In genomic region chr10:10394933-10395658, GRCh38 we compare ENCODE assay signal across 18 cellular contexts.
"Had no signal": no experiment of that assay in that cellular context is flagged by ENCODE, and none has a peak within 500 bp of the region (broad histone marks: within the 10 kb centered on the region; RNA-seq: fewer than 3 reads in every experiment).

No MANE protein-coding gene starts in this region.

- DNase-seq: activated CD4-positive, alpha-beta T cell treated with anti-CD3 and anti-CD28 coated beads, Interleukin-2, amount 10 ng/mL, durations not matched to agents 7 days and 5 days; activated CD4-positive, CD25-positive, alpha-beta regulatory T cell; activated CD8-positive, alpha-beta memory T cell treated with anti-CD3 and anti-CD28 coated beads for 24 hours; activated naive CD4-positive, alpha-beta T cell treated with anti-CD3 and anti-CD28 coated beads, Interleukin-2, amount 10 ng/mL, durations not matched to agents 7 days and 5 days; effector memory CD4-positive, alpha-beta T cell; foreskin melanocyte; head of caudate nucleus; islet precursor cell; left lung; nucleus accumbens; sigmoid colon; stimulated activated CD4-positive, alpha-beta T cell treated with anti-CD3 and anti-CD28 coated beads, Interleukin-15, amount 100 ng/mL, for 24 hours; stimulated activated CD4-positive, alpha-beta T cell treated with anti-CD3 and anti-CD28 coated beads, Interleukin-4, amount 100 ng/mL, for 4 hours had no signal

- ATAC-seq: activated T-helper 17 cell treated with anti-CD3 and anti-CD28 coated beads, Interleukin-2, amount 50 U/mL, for 72 hours; left lung; natural killer cell treated with Interleukin-12 subunit alpha and Interleukin-12 subunit beta and Interleukin-15 and Interleukin-18, amount 100 ng/mL, for 72 hours had no signal

- H3K4me3 ChIP-seq: left lung, sigmoid colon had no signal

- H3K9me3 Mint-ChIP-seq: activated CD4-positive, alpha-beta T cell treated with anti-CD3 and anti-CD28 coated beads, Interleukin-2, amount 10 ng/mL, durations not matched to agents 7 days and 5 days; activated naive CD4-positive, alpha-beta T cell treated with anti-CD3 and anti-CD28 coated beads, Interleukin-2, amount 10 ng/mL, durations not matched to agents 7 days and 5 days; activated T-helper 17 cell treated with anti-CD3 and anti-CD28 coated beads, Interleukin-2, amount 50 U/mL, for 72 hours; memory B cell; natural killer cell treated with Interleukin-12 subunit alpha and Interleukin-12 subunit beta and Interleukin-15 and Interleukin-18, amount 100 ng/mL, for 72 hours; T-helper 1 cell treated with Interleukin-12 subunit alpha and Interleukin-12 subunit beta and Interleukin-4 antibody, amounts not matched to agents 30 μg/mL and 1 μg/mL, for 36 hours had no signal

- H3K27ac Mint-ChIP-seq: activated CD4-positive, alpha-beta T cell treated with anti-CD3 and anti-CD28 coated beads, Interleukin-2, amount 10 ng/mL, durations not matched to agents 7 days and 5 days; activated naive CD4-positive, alpha-beta T cell treated with anti-CD3 and anti-CD28 coated beads, Interleukin-2, amount 10 ng/mL, durations not matched to agents 7 days and 5 days; activated T-helper 17 cell treated with anti-CD3 and anti-CD28 coated beads, Interleukin-2, amount 50 U/mL, for 72 hours; memory B cell; natural killer cell treated with Interleukin-12 subunit alpha and Interleukin-12 subunit beta and Interleukin-15 and Interleukin-18, amount 100 ng/mL, for 72 hours; T-helper 1 cell treated with Interleukin-12 subunit alpha and Interleukin-12 subunit beta and Interleukin-4 antibody, amounts not matched to agents 30 μg/mL and 1 μg/mL, for 36 hours had no signal

- H3K27me3 Mint-ChIP-seq: activated naive CD4-positive, alpha-beta T cell treated with anti-CD3 and anti-CD28 coated beads, Interleukin-2, amount 10 ng/mL, durations not matched to agents 7 days and 5 days; central memory CD8-positive, alpha-beta T cell; natural killer cell treated with Interleukin-12 subunit alpha and Interleukin-12 subunit beta and Interleukin-15 and Interleukin-18, amount 100 ng/mL, for 72 hours had no signal

- H3K4me3 Mint-ChIP-seq: activated CD4-positive, alpha-beta T cell treated with anti-CD3 and anti-CD28 coated beads, Interleukin-2, amount 10 ng/mL, durations not matched to agents 7 days and 5 days; activated naive CD4-positive, alpha-beta T cell treated with anti-CD3 and anti-CD28 coated beads, Interleukin-2, amount 10 ng/mL, durations not matched to agents 7 days and 5 days; activated T-helper 17 cell treated with anti-CD3 and anti-CD28 coated beads, Interleukin-2, amount 50 U/mL, for 72 hours; central memory CD8-positive, alpha-beta T cell; memory B cell; natural killer cell treated with Interleukin-12 subunit alpha and Interleukin-12 subunit beta and Interleukin-15 and Interleukin-18, amount 100 ng/mL, for 72 hours; T-helper 1 cell treated with Interleukin-12 subunit alpha and Interleukin-12 subunit beta and Interleukin-4 antibody, amounts not matched to agents 30 μg/mL and 1 μg/mL, for 36 hours had no signal

- H3K36me3 Mint-ChIP-seq: activated naive CD4-positive, alpha-beta T cell treated with anti-CD3 and anti-CD28 coated beads, Interleukin-2, amount 10 ng/mL, durations not matched to agents 7 days and 5 days; memory B cell; natural killer cell treated with Interleukin-12 subunit alpha and Interleukin-12 subunit beta and Interleukin-15 and Interleukin-18, amount 100 ng/mL, for 72 hours had no signal

- H3K4me1 Mint-ChIP-seq: activated CD4-positive, alpha-beta T cell treated with anti-CD3 and anti-CD28 coated beads, Interleukin-2, amount 10 ng/mL, durations not matched to agents 7 days and 5 days; activated naive CD4-positive, alpha-beta T cell treated with anti-CD3 and anti-CD28 coated beads, Interleukin-2, amount 10 ng/mL, durations not matched to agents 7 days and 5 days; activated T-helper 17 cell treated with anti-CD3 and anti-CD28 coated beads, Interleukin-2, amount 50 U/mL, for 72 hours; central memory CD8-positive, alpha-beta T cell; memory B cell had no signal
